ENCODE assay signal across 13 cellular contexts in genomic region chr20:57215826-57216471, GRCh38. TPM values are rescaled to one million over a fixed set of nuclear protein-coding genes. Genes with fewer than 3 reads are reported as not detected.
DNase-seq lines count a peak whose midpoint lies in the region; TF ChIP-seq lines count a peak whose summit lies in the region.
"Had no signal": no experiment of that assay in that cellular context is flagged by ENCODE, and none has a peak within 500 bp of the region (broad histone marks: within the 10 kb centered on the region; RNA-seq: fewer than 3 reads in every experiment).

No MANE protein-coding gene starts in this region.

- H3K4me1 ChIP-seq in OCI-LY1 (ENCODE audit: insufficient read depth, low read length, severe bottlenecking) (peaks cover 24% of the 10 kb centered on the region), osteoblast (ENCODE audit: insufficient read depth, low read length) (no peaks in the 10 kb centered on the region)

- peak overlapping the region; percentile 61 for H3K27ac ChIP-seq in OCI-LY1 (ENCODE audit: low read depth, low read length, poor library complexity, severe bottlenecking)
- H3K27ac ChIP-seq in osteoblast (ENCODE audit: low read depth, low read length), result no peak overlapping the region
- H3K27ac ChIP-seq: 22Rv1, GM23248, HL-60 had no signal

- H3K27me3 ChIP-seq in OCI-LY1 (ENCODE audit: insufficient read depth, low read length) (no peaks in the 10 kb centered on the region), osteoblast (ENCODE audit: insufficient read depth, low read length) (no peaks in the 10 kb centered on the region)

- H3K36me3 ChIP-seq in OCI-LY1 (ENCODE audit: insufficient read depth, low read length) (peaks cover 100% of the 10 kb centered on the region), osteoblast (ENCODE audit: insufficient read depth, low read length) (no peaks in the 10 kb centered on the region)

- peak; percentile 20 for DNase-seq in DMS79 treated with DMSO at 0.1 percent for 48 hours (lab: John Stamatoyannopoulos, UW)
- no peak for DNase-seq in DMS79 (lab: John Stamatoyannopoulos, UW)
- peak; percentile 11 for DNase-seq in kidney tubule cell (ENCODE audit: low spot score)
- DNase-seq in osteoblast (ENCODE audit: insufficient read length, low spot score, missing footprints), result peak; percentile 73
- no peak for DNase-seq in G401 (ENCODE audit: low spot score)
- no peak for DNase-seq in SHP77 (lab: John Stamatoyannopoulos, UW)
- no peak for DNase-seq in UCSD-AML1 (lab: John Stamatoyannopoulos, UW; ENCODE audit: unreplicated experiment)
- DNase-seq: CD4-positive, CD25-positive, alpha-beta regulatory T cell; DMS53; GM23248 had no signal

- H4K20me1 ChIP-seq in OCI-LY1 (ENCODE audit: insufficient read depth, low read length) (no peaks in the 10 kb centered on the region), osteoblast (ENCODE audit: insufficient read depth, low read length) (no peaks in the 10 kb centered on the region)

- 0 out of 2 replicates have a peak, but pooled peaks cover 3% of the 10 kb centered on the region for H3F3A ChIP-seq in OCI-LY1 (ENCODE audit: insufficient read depth, low read length)

- no peaks in the 10 kb centered on the region for H3K9me3 ChIP-seq in OCI-LY1 (ENCODE audit: low read length)
- H3K9me3 ChIP-seq in osteoblast (ENCODE audit: low read depth, low read length), result no peaks in the 10 kb centered on the region

- no peak overlapping the region for H3K9ac ChIP-seq in OCI-LY1 (ENCODE audit: low read length)
- H3K9ac ChIP-seq: GM23248 had no signal

- in situ Hi-C loops in G401 (cut with HindIII; ENCODE audit: low sequenced_read_pairs), result no loop called here

- H3K4me3 ChIP-seq in OCI-LY1 (ENCODE audit: low read depth, low read length, poor library complexity, severe bottlenecking) (no peak overlapping the region), osteoblast (ENCODE audit: insufficient read depth, low read length) (no peak overlapping the region)
- H3K4me3 ChIP-seq: GM23248 had no signal

- H3K79me2 ChIP-seq in OCI-LY1 (ENCODE audit: insufficient read depth, low read length), result peaks cover 17% of the 10 kb centered on the region; the same call in 1 of the 2 replicates
- no peaks in the 10 kb centered on the region for H3K79me2 ChIP-seq in osteoblast (ENCODE audit: insufficient read depth, low read length)

- no peak for TF ChIP-seq CTCF in OCI-LY1 (IDR thresholded peaks at IDR 0.05; ENCODE audit: low read length)
- TF ChIP-seq CTCF in osteoblast (IDR thresholded peaks at IDR 0.05; ENCODE audit: extremely low read depth, low read depth, low read length), result no peak

- no peaks in the 10 kb centered on the region for H3K9me2 ChIP-seq in OCI-LY1 (ENCODE audit: low read depth, low read length)

- H3K4me2 ChIP-seq in OCI-LY1 (ENCODE audit: low read length) (no peak overlapping the region), osteoblast (ENCODE audit: insufficient read depth, low read length) (no peak overlapping the region)

- H2AFZ ChIP-seq in OCI-LY1 (ENCODE audit: low read length) (no peak overlapping the region), osteoblast (ENCODE audit: low read length) (no peak overlapping the region)
- H2AFZ ChIP-seq: GM23248 had no signal

RNA-seq across cellular contexts. Expression of gene BMP7, which starts 50.5 kb away (rescaled TPM):
- total RNA-seq in osteoblast, result not detected in 2 replicates
- 81.3 and 122 TPM in 2 replicates for total RNA-seq in G401 (2014; rRNA removed; shearing (Covaris generic))
- total RNA-seq: CD4-positive, CD25-positive, alpha-beta regulatory T cell; GM23248 had no signal

Comparison
In these comparisons a context has a peak if more than half of its experiments do, and no peak if none do; other contexts are left out.
1. DNase-seq: peak in DMS79 treated with DMSO at 0.1 percent for 48 hours (single experiment), kidney tubule cell (single experiment) and osteoblast (single experiment); none in DMS79 (single experiment), G401 (single experiment), SHP77 (0 of 2) and UCSD-AML1 (single experiment).
2. RNA of gene BMP7, which starts 50.5 kb away (total RNA-seq): 81.3 to 122 TPM in G401; not detected in osteoblast; every median in the first group is over 10 times any median in the second.